In genomic region chr13:66618702-66619101, GRCh38 we compare ENCODE assay signal across 8 cellular contexts.
DNase-seq lines count a peak whose midpoint lies in the region; ATAC-seq, FAIRE-seq and TF ChIP-seq lines count a peak whose summit lies in the region.
"Had no signal": no experiment of that assay in that cellular context is flagged by ENCODE, and none has a peak within 500 bp of the region (broad histone marks: within the 10 kb centered on the region; RNA-seq: fewer than 3 reads in every experiment).

No MANE protein-coding gene starts in this region.

- no peak overlapping the region for H3K4me3 Mint-ChIP-seq in osteocyte (ENCODE audit: unreplicated experiment)

- H3K27ac ChIP-seq in effector memory CD4-positive, alpha-beta T cell (ENCODE audit: insufficient read depth, low read length, poor library complexity, severe bottlenecking): no peak overlapping the region
- H3K27ac ChIP-seq: neutrophil had no signal

- no peak overlapping the region for H3K27ac Mint-ChIP-seq in osteocyte (ENCODE audit: unreplicated experiment)

- peaks cover 7% of the 10 kb centered on the region for H3K36me3 Mint-ChIP-seq in osteocyte (ENCODE audit: unreplicated experiment)

- no peak overlapping the region for H3K4me3 ChIP-seq in bronchial epithelial cell (ENCODE audit: low read depth, low read length)
- H3K4me3 ChIP-seq in effector memory CD4-positive, alpha-beta T cell (ENCODE audit: insufficient read depth, low read depth, low read length, poor library complexity, severe bottlenecking): no peak overlapping the region

- peak; percentile 22 to 67 for DNase-seq in Kasumi-1 (lab: John Stamatoyannopoulos, UW)
- peak; percentile 52 for DNase-seq in bronchial epithelial cell (ENCODE audit: low read depth)
- no peak for DNase-seq in osteocyte (ENCODE audit: extremely low spot score, unreplicated experiment)
- DNase-seq in effector memory CD4-positive, alpha-beta T cell: no peak
- no peak for DNase-seq in stimulated activated CD8-positive, alpha-beta memory T cell treated with anti-CD3 and anti-CD28 coated beads, Interleukin-4, amount 100 ng/mL, for 48 hours

- no peaks in the 10 kb centered on the region for H3K27me3 ChIP-seq in bronchial epithelial cell (ENCODE audit: control insufficient read depth, insufficient read depth, low read length)
- no peaks in the 10 kb centered on the region for H3K27me3 ChIP-seq in effector memory CD4-positive, alpha-beta T cell (replicated peaks; ENCODE audit: control insufficient read depth, insufficient read depth, low read length, poor library complexity, severe bottlenecking)
- H3K27me3 ChIP-seq: neutrophil had no signal

- no peaks in the 10 kb centered on the region for H3K36me3 ChIP-seq in bronchial epithelial cell (ENCODE audit: control insufficient read depth, insufficient read depth, low read length)
- no peaks in the 10 kb centered on the region for H3K36me3 ChIP-seq in effector memory CD4-positive, alpha-beta T cell (ENCODE audit: control insufficient read depth, insufficient read depth, low read length)
- H3K36me3 ChIP-seq: neutrophil had no signal

- H3K4me1 ChIP-seq in effector memory CD4-positive, alpha-beta T cell (ENCODE audit: control insufficient read depth, insufficient read depth, low read length, poor library complexity, severe bottlenecking): no peaks in the 10 kb centered on the region

- H3K27me3 Mint-ChIP-seq in osteocyte (ENCODE audit: unreplicated experiment): no peaks in the 10 kb centered on the region

- H3K4me1 Mint-ChIP-seq in osteocyte (ENCODE audit: unreplicated experiment): peaks cover 3% of the 10 kb centered on the region

- ATAC-seq in GM18861 (IDR thresholded peaks at IDR 0.05; ENCODE audit: unreplicated experiment) (peak; percentile 85), HG03025 (IDR thresholded peaks at IDR 0.05; ENCODE audit: low FRiP score, unreplicated experiment) (no peak)

- H3K9me3 ChIP-seq in effector memory CD4-positive, alpha-beta T cell (ENCODE audit: control insufficient read depth, low read length): no peaks in the 10 kb centered on the region
- H3K9me3 ChIP-seq: neutrophil had no signal

- peak; percentile 24 for TF ChIP-seq CTCF in bronchial epithelial cell (IDR thresholded peaks at IDR 0.05; ENCODE audit: insufficient read depth, low read length, severe bottlenecking)
- peak; percentile 64 for TF ChIP-seq CTCF in osteocyte (IDR thresholded peaks at IDR 0.05)

- peaks cover 8% of the 10 kb centered on the region for H3K9me3 Mint-ChIP-seq in osteocyte (ENCODE audit: unreplicated experiment)

- no peak for FAIRE-seq in bronchial epithelial cell (lab: Jason Lieb, UNC)

Comparison
In these comparisons a context has a peak if more than half of its experiments do, and no peak if none do; other contexts are left out.
1. DNase-seq: peak in Kasumi-1 (2 of 2) and bronchial epithelial cell (single experiment); none in osteocyte (single experiment), effector memory CD4-positive, alpha-beta T cell (0 of 3) and stimulated activated CD8-positive, alpha-beta memory T cell treated with anti-CD3 and anti-CD28 coated beads, Interleukin-4, amount 100 ng/mL, for 48 hours (single experiment).